Comparison of ENCODE assay signal across 18 cellular contexts in genomic region chr10:92702301-92702916, GRCh38. TPM values are rescaled to one million over a fixed set of nuclear protein-coding genes. Genes with fewer than 3 reads are reported as not detected.
DNase-seq lines count a peak whose midpoint lies in the region; ATAC-seq and TF ChIP-seq lines count a peak whose summit lies in the region.
"Had no signal": no experiment of that assay in that cellular context is flagged by ENCODE, and none has a peak within 500 bp of the region (broad histone marks: within the 10 kb centered on the region; RNA-seq: fewer than 3 reads in every experiment).

No MANE protein-coding gene starts in this region.

- intact Hi-C loops in activated B cell treated with CpG ODN at 0.5 μM for 24 hours (cut with micrococcal nuclease) = loop anchor here (1.0 kb wide), 1 partner anchor 10 kb away; no protein-coding TSS in a partner anchor

- H3K27me3 Mint-ChIP-seq in activated B cell treated with CpG ODN at 0.5 μM for 24 hours = no peaks in the 10 kb centered on the region
- H3K27me3 Mint-ChIP-seq in stimulated activated naive B cell treated with anti-CD40 and anti-IgM and Interleukin-4, amounts not matched to agents 10 μg/mL and 1 μg/mL and 100 μg/mL, for 72 hours = no peaks in the 10 kb centered on the region

- POLR2A ChIA-PET in activated B cell treated with CpG ODN at 0.5 μM for 24 hours (lab: Charles Lee) = interaction anchor here (0.6 to 6.3 kb wide), 10 partner anchors 10 to 155 kb away, joined by 3 to 83 read pairs (median 4); partner anchors contain the start of genes EXOC6 and HHEX
- POLR2A ChIA-PET in GM10248 (lab: Yijun Ruan, JAX) = no interaction called here

- CTCF ChIA-PET in activated B cell treated with CpG ODN at 0.5 μM for 24 hours (lab: Charles Lee) = interaction anchor here (0.6 to 0.9 kb wide), 2 partner anchors 122 to 491 kb away, joined by 3 to 4 read pairs; no protein-coding TSS in a partner anchor
- CTCF ChIA-PET in GM10248 (lab: Yijun Ruan, JAX) = interaction anchor here (1.1 to 2.3 kb wide), 4 partner anchors 10 to 141 kb away, joined by 3 to 7 read pairs (median 3); partner anchors contain the start of gene HHEX

- H3K9me3 Mint-ChIP-seq in activated B cell treated with CpG ODN at 0.5 μM for 24 hours = no peaks in the 10 kb centered on the region
- H3K9me3 Mint-ChIP-seq in stimulated activated naive B cell treated with anti-CD40 and anti-IgM and Interleukin-4, amounts not matched to agents 10 μg/mL and 1 μg/mL and 100 μg/mL, for 72 hours = no peaks in the 10 kb centered on the region
- H3K9me3 Mint-ChIP-seq: activated T-helper 1 cell treated with anti-CD3 and anti-CD28 coated beads, Interleukin-12 subunit alpha, Interleukin-12 subunit beta, Interleukin-2, Interleukin-4 antibody, amounts not matched to agents 30 ng/mL and 10 ng/mL and 1 ng/mL, durations not matched to agents 14 hours and 24 hours and 36 hours; CD4-positive, alpha-beta memory T cell; naive thymus-derived CD8-positive, alpha-beta T cell; T-helper 2 cell treated with Interferon-gamma antibody and Interleukin-4, amounts not matched to agents 5 μg/mL and 100 μg/mL, for 36 hours had no signal

- DNase-seq in NOMO-1 treated with DMSO at 0.1 percent for 48 hours (lab: John Stamatoyannopoulos, UW; ENCODE audit: unreplicated experiment) = peak; percentile 25
- no peak for DNase-seq in NOMO-1 treated with dmso at 0.1 percent for 144 hours (lab: John Stamatoyannopoulos, UW; ENCODE audit: unreplicated experiment)
- peak; percentile 57 for DNase-seq in M059J (ENCODE audit: low read depth)
- DNase-seq in activated B cell treated with CpG ODN at 0.5 μM for 24 hours = no peak
- no peak for DNase-seq in stimulated activated naive B cell treated with anti-CD40 and anti-IgM and Interleukin-4, amounts not matched to agents 10 μg/mL and 1 μg/mL and 100 μg/mL, for 72 hours
- DNase-seq in GM10248 (ENCODE audit: extremely low spot score) = no peak
- DNase-seq in NCI-H2029 treated with DMSO at 0.1 percent for 48 hours (lab: John Stamatoyannopoulos, UW) = no peak
- DNase-seq: CD4-positive, alpha-beta memory T cell; colonic mucosa; naive thymus-derived CD8-positive, alpha-beta T cell; NCI-H524 treated with DMSO at 0.1 percent for 48 hours; sigmoid colon; stimulated activated naive CD8-positive, alpha-beta T cell treated with anti-CD3 and anti-CD28 coated beads, Interleukin-15, Interleukin-2, amounts not matched to agents 100 U/mL and 50 U/mL, for 24 hours; upper lobe of left lung had no signal

- H3K36me3 Mint-ChIP-seq in activated B cell treated with CpG ODN at 0.5 μM for 24 hours (ENCODE audit: low read depth) = no peaks in the 10 kb centered on the region
- no peaks in the 10 kb centered on the region for H3K36me3 Mint-ChIP-seq in stimulated activated naive B cell treated with anti-CD40 and anti-IgM and Interleukin-4, amounts not matched to agents 10 μg/mL and 1 μg/mL and 100 μg/mL, for 72 hours
- H3K36me3 Mint-ChIP-seq: CD4-positive, alpha-beta memory T cell; naive thymus-derived CD8-positive, alpha-beta T cell had no signal

- H3K4me3 Mint-ChIP-seq in activated B cell treated with CpG ODN at 0.5 μM for 24 hours = peak overlapping the region; percentile 67
- peak overlapping the region; percentile 60 to 71 for H3K4me3 Mint-ChIP-seq in stimulated activated naive B cell treated with anti-CD40 and anti-IgM and Interleukin-4, amounts not matched to agents 10 μg/mL and 1 μg/mL and 100 μg/mL, for 72 hours
- H3K4me3 Mint-ChIP-seq: activated T-helper 1 cell treated with anti-CD3 and anti-CD28 coated beads, Interleukin-12 subunit alpha, Interleukin-12 subunit beta, Interleukin-2, Interleukin-4 antibody, amounts not matched to agents 30 ng/mL and 10 ng/mL and 1 ng/mL, durations not matched to agents 14 hours and 24 hours and 36 hours; CD4-positive, alpha-beta memory T cell; T-helper 2 cell treated with Interferon-gamma antibody and Interleukin-4, amounts not matched to agents 5 μg/mL and 100 μg/mL, for 36 hours had no signal

- peak; percentile 46 for ATAC-seq in activated B cell treated with CpG ODN at 0.5 μM for 24 hours (ENCODE audit: low read depth)
- ATAC-seq in stimulated activated naive B cell treated with anti-CD40 and anti-IgM and Interleukin-4, amounts not matched to agents 10 μg/mL and 1 μg/mL and 100 μg/mL, for 72 hours (replicated peaks) = peak; percentile 42 to 55
- no peak for ATAC-seq in activated CD4-positive, CD25-positive, alpha-beta regulatory T cell treated with anti-CD3 and anti-CD28 coated beads, Interleukin-2, amount 50 U/mL, for 24 hours
- ATAC-seq: A549; naive thymus-derived CD8-positive, alpha-beta T cell; stimulated activated naive CD8-positive, alpha-beta T cell treated with anti-CD3 and anti-CD28 coated beads, Interleukin-15, Interleukin-2, amounts not matched to agents 100 U/mL and 50 U/mL, for 24 hours had no signal

- H3K4me1 Mint-ChIP-seq in activated B cell treated with CpG ODN at 0.5 μM for 24 hours = peaks cover 58% of the 10 kb centered on the region
- H3K4me1 Mint-ChIP-seq in stimulated activated naive B cell treated with anti-CD40 and anti-IgM and Interleukin-4, amounts not matched to agents 10 μg/mL and 1 μg/mL and 100 μg/mL, for 72 hours = peaks cover 30 to 37% of the 10 kb centered on the region in 2 donors

- TF ChIP-seq CTCF in activated B cell treated with CpG ODN at 0.5 μM for 24 hours (IDR thresholded peaks at IDR 0.05) (no peak), GM10248 (IDR thresholded peaks at IDR 0.05; ENCODE audit: control extremely low read depth, extremely low read depth, low read depth, missing control alignments) (no peak)

- peak overlapping the region; percentile 72 for H3K27ac Mint-ChIP-seq in activated B cell treated with CpG ODN at 0.5 μM for 24 hours
- H3K27ac Mint-ChIP-seq in stimulated activated naive B cell treated with anti-CD40 and anti-IgM and Interleukin-4, amounts not matched to agents 10 μg/mL and 1 μg/mL and 100 μg/mL, for 72 hours = peak overlapping the region; percentile 49
- H3K27ac Mint-ChIP-seq: activated T-helper 1 cell treated with anti-CD3 and anti-CD28 coated beads, Interleukin-12 subunit alpha, Interleukin-12 subunit beta, Interleukin-2, Interleukin-4 antibody, amounts not matched to agents 30 ng/mL and 10 ng/mL and 1 ng/mL, durations not matched to agents 14 hours and 24 hours and 36 hours; CD4-positive, alpha-beta memory T cell; T-helper 2 cell treated with Interferon-gamma antibody and Interleukin-4, amounts not matched to agents 5 μg/mL and 100 μg/mL, for 36 hours had no signal

RNA-seq across cellular contexts. Expression of gene HHEX, which starts 12.7 kb away (rescaled TPM):
- 0.05 TPM in 1 of 2 replicates, not detected in the other for total RNA-seq in M059J (2014; rRNA removed; shearing (Covaris generic))
- total RNA-seq in activated B cell treated with CpG ODN at 0.5 μM for 24 hours = 50.3 and 55.1 TPM in 2 replicates

Comparison
In these comparisons a context has a peak if more than half of its experiments do, and no peak if none do; other contexts are left out.
1. DNase-seq: peak in NOMO-1 treated with DMSO at 0.1 percent for 48 hours (single experiment) and M059J (single experiment); none in NOMO-1 treated with dmso at 0.1 percent for 144 hours (single experiment), activated B cell treated with CpG ODN at 0.5 μM for 24 hours (single experiment), stimulated activated naive B cell treated with anti-CD40 and anti-IgM and Interleukin-4, amounts not matched to agents 10 μg/mL and 1 μg/mL and 100 μg/mL, for 72 hours (single experiment), GM10248 (single experiment) and NCI-H2029 treated with DMSO at 0.1 percent for 48 hours (single experiment).
2. ATAC-seq: peak in activated B cell treated with CpG ODN at 0.5 μM for 24 hours (single experiment) and stimulated activated naive B cell treated with anti-CD40 and anti-IgM and Interleukin-4, amounts not matched to agents 10 μg/mL and 1 μg/mL and 100 μg/mL, for 72 hours (2 of 2); none in activated CD4-positive, CD25-positive, alpha-beta regulatory T cell treated with anti-CD3 and anti-CD28 coated beads, Interleukin-2, amount 50 U/mL, for 24 hours (0 of 2).
3. RNA of gene HHEX, which starts 12.7 kb away (total RNA-seq): 50.3 to 55.1 TPM in activated B cell treated with CpG ODN at 0.5 μM for 24 hours; 0.05 TPM in M059J; every median in the first group is over 10 times any median in the second.